ENCODE assay signal across 8 cellular contexts in the genomic region with DNA sequence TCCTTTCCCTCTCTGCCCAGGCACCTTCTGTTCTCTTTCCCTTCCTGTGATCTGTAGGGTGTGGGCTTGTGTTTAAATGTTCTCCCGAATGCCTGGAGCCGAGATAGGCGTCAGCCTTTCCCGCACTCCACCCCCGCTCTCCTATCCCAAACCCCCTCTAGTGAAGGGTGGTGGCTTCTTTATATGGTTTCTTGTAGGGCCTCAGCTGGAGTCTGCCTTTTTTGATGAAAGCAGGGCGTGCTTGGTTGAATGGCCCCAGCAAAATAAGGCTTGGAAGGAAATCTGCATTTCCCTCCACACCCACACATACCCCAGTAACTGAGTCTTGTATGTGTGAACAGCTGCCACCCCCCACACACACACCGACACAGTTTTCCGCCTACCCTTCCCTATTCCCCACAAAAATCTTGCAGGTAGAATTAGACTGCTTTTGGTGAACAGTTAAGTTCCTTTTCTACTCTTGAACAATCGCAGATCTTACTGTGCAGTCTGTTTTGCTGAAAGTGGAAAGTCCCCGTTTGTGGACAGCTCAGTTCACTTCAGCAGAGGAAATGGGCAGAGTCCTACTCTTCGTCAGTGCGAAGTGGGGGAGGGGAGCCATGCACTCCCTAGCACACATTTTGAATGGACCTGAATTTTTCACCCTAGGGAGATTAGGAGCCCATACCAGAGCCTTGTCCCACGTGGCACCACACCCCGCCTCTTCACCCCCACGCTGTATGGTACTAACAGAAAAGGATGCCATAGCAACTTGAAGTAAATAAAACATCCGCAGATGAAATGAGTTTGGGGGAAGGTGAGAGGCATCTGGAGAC. TPM values are rescaled to one million over a fixed set of nuclear protein-coding genes. Genes with fewer than 3 reads are reported as not detected.
A peak's percentile ranks its signal among the peaks of the same experiment; 100 is the strongest.
DNase-seq lines count a peak whose midpoint lies in the region; ATAC-seq, FAIRE-seq and TF ChIP-seq lines count a peak whose summit lies in the region.

No MANE protein-coding gene starts in this region.

- DNase-seq in AG04450 (ENCODE audit: low read depth, low spot score), result peak; percentile 38
- peak; percentile 46 for DNase-seq in GM19238 (ENCODE audit: insufficient read length, low spot score)
- peak; percentile 86 for DNase-seq in NB4 (ENCODE audit: low read depth)
- peak; percentile 76 for DNase-seq in bronchial epithelial cell (ENCODE audit: low read depth)
- peak; percentile 56 for DNase-seq in kidney glomerular epithelial cell (lab: John Stamatoyannopoulos, UW)
- peak; percentile 60 to 78 (median 66) for DNase-seq in stimulated activated CD4-positive, alpha-beta T cell treated with anti-CD3 and anti-CD28 coated beads, Interleukin-1b, Interleukin-23, amount 100 ng/mL, for 24 hours (ENCODE audit: low read depth in 4 of 4, low spot score in 1 of 4)

- peak overlapping the region; percentile 96 for H3K27ac ChIP-seq in AG04450 (ENCODE audit: low read depth, low read length)
- peak overlapping the region; percentile 93 for H3K27ac ChIP-seq in VCaP

- TF ChIP-seq CTCF in AG04450 (IDR thresholded peaks at IDR 0.05; ENCODE audit: low read depth, low read length), result 0 out of 2 replicates have a peak, but pooled peaks have one; percentile 8
- no peak for TF ChIP-seq CTCF in NB4 (IDR thresholded peaks at IDR 0.05; ENCODE audit: low read depth, low read length)
- no peak for TF ChIP-seq CTCF in VCaP (conservative IDR thresholded peaks at IDR 0.05)
- TF ChIP-seq CTCF in bronchial epithelial cell (IDR thresholded peaks at IDR 0.05; ENCODE audit: insufficient read depth, low read length, severe bottlenecking), result no peak

- H3K36me3 ChIP-seq in bronchial epithelial cell (ENCODE audit: control insufficient read depth, insufficient read depth, low read length), result peaks cover 8% of the 10 kb centered on the region

- ATAC-seq in GM21526 (IDR thresholded peaks at IDR 0.05; ENCODE audit: low FRiP score, unreplicated experiment), result no peak

- H3K4me3 ChIP-seq in AG04450 (ENCODE audit: low read depth, low read length), result peak overlapping the region; percentile 94
- H3K4me3 ChIP-seq in NB4 (ENCODE audit: low read depth, low read length), result peak overlapping the region; percentile 100
- peak overlapping the region; percentile 63 for H3K4me3 ChIP-seq in bronchial epithelial cell (ENCODE audit: low read depth, low read length)

- CTCF ChIA-PET in AG04450 (lab: Charles Lee), result interaction anchor here (1.0 kb wide), 1 partner anchor 21 kb away, joined by 3 read pairs; no protein-coding TSS in a partner anchor

- no peak for FAIRE-seq in bronchial epithelial cell (lab: Jason Lieb, UNC)

- TF ChIP-seq POLR2A in NB4 (IDR thresholded peaks at IDR 0.05; ENCODE audit: extremely low read depth, insufficient read length), result peak; percentile 8

- POLR2A ChIA-PET in AG04450 (lab: Yijun Ruan, JAX), result interaction anchor here (0.5 to 1.8 kb wide), 8 partner anchors 10 to 397 kb away, joined by 3 to 12 read pairs (median 6); partner anchors contain the start of genes CLCF1, KDM2A and SSH3

- H3K27me3 ChIP-seq in AG04450 (ENCODE audit: control insufficient read depth, insufficient read depth, low read length) (no peaks in the 10 kb centered on the region), bronchial epithelial cell (ENCODE audit: control insufficient read depth, insufficient read depth, low read length) (no peaks in the 10 kb centered on the region)

- H3K9me3 ChIP-seq in AG04450 (ENCODE audit: control insufficient read depth, insufficient read depth, low read length), result no peaks in the 10 kb centered on the region

RNA-seq across cellular contexts. Expression of gene GRK2, which starts 25.5 kb away (rescaled TPM):
- polyA plus RNA-seq in AG04450 (2011; rRNA removed), result 17.3 and 20.2 TPM in 2 replicates
- 61.0 and 67.4 TPM in 2 replicates for polyA minus RNA-seq in AG04450 (2011; rRNA and poly(A)+ RNA removed)
- 55.0 and 77.4 TPM in 2 replicates for total RNA-seq in bronchial epithelial cell

RNA-seq across cellular contexts. Expression of gene ANKRD13D, which starts 48.3 kb away (rescaled TPM):
- 14.4 and 18.4 TPM in 2 replicates for polyA plus RNA-seq in AG04450 (2011; rRNA removed)
- 25.6 and 33.8 TPM in 2 replicates for polyA minus RNA-seq in AG04450 (2011; rRNA and poly(A)+ RNA removed)
- total RNA-seq in bronchial epithelial cell, result 22.4 and 42.8 TPM in 2 replicates
